ENCODE assay signal across 11 cellular contexts in genomic region chr3:99866167-99866810, GRCh38. TPM values are rescaled to one million over a fixed set of nuclear protein-coding genes. Genes with fewer than 3 reads are reported as not detected.
DNase-seq lines count a peak whose midpoint lies in the region; ATAC-seq, FAIRE-seq and TF ChIP-seq lines count a peak whose summit lies in the region.
"Had no signal": no experiment of that assay in that cellular context is flagged by ENCODE, and none has a peak within 500 bp of the region (broad histone marks: within the 10 kb centered on the region; RNA-seq: fewer than 3 reads in every experiment).

No MANE protein-coding gene starts in this region.

- H3K9me3 ChIP-seq in small intestine (ENCODE audit: control insufficient read depth, low read depth): no peaks in the 10 kb centered on the region

- no peak for ATAC-seq in GM21529 (IDR thresholded peaks at IDR 0.05; ENCODE audit: unreplicated experiment)
- ATAC-seq in HG03095 (IDR thresholded peaks at IDR 0.05; ENCODE audit: unreplicated experiment): no peak

- H3K4me3 ChIP-seq in brain microvascular endothelial cell (ENCODE audit: low read depth, low read length) (no peak overlapping the region), rectal smooth muscle tissue (ENCODE audit: low read length) (no peak overlapping the region), small intestine (ENCODE audit: low read depth in 1 of 2, low read length in 2 of 2) (no peak overlapping the region)

- peak; percentile 76 for DNase-seq in GF-D8 (lab: John Stamatoyannopoulos, UW)
- DNase-seq in KBM-7: peak; percentile 35
- DNase-seq in brain microvascular endothelial cell: peak; percentile 72
- DNase-seq in small intestine: no peak
- DNase-seq in GM10266 (ENCODE audit: extremely low spot score): no peak
- DNase-seq: hypothalamus; Karpas-422; stimulated activated CD4-positive, alpha-beta T cell treated with anti-CD3 and anti-CD28 coated beads, Interleukin-4, amount 100 ng/mL, for 24 hours had no signal

- no peak for FAIRE-seq in small intestine (lab: Jason Lieb, UNC)

- 30 to 58% (median 42%) methylated on average over 3 of the region's 3 CpGs for WGBS in small intestine, 3 donors

- in situ Hi-C loops in KBM-7 (cut with MboI; ENCODE audit: low pct_unique_long_range_greater_than_20kb, low sequenced_read_pairs) (loop anchor here (25.0 kb wide), 1 partner anchor 196 kb away; no protein-coding TSS in a partner anchor), brain microvascular endothelial cell (cut with HindIII; ENCODE audit: low pct_ligation_motif_present, low sequenced_read_pairs) (no loop called here)

- TF ChIP-seq CTCF in brain microvascular endothelial cell (IDR thresholded peaks at IDR 0.05; ENCODE audit: low read depth, low read length, missing control alignments) (no peak), GM10266 (IDR thresholded peaks at IDR 0.05; ENCODE audit: control insufficient read depth, insufficient read depth, low read depth, missing control alignments) (no peak)

- H3K27ac ChIP-seq in brain microvascular endothelial cell (peak overlapping the region; percentile 62), rectal smooth muscle tissue (ENCODE audit: low read depth, low read length) (peak overlapping the region; percentile 69), small intestine (ENCODE audit: low read depth in 1 of 2, low read length in 1 of 2) (no peak overlapping the region)

- peaks cover 7% of the 10 kb centered on the region for H3K36me3 ChIP-seq in brain microvascular endothelial cell (replicated peaks)
- H3K36me3 ChIP-seq in rectal smooth muscle tissue (ENCODE audit: control insufficient read depth, insufficient read depth, low read length): peaks cover 4% of the 10 kb centered on the region
- H3K36me3 ChIP-seq in small intestine (ENCODE audit: control insufficient read depth in 2 of 2, insufficient read depth in 2 of 2, low read length in 2 of 2): peaks cover 2 to 6% of the 10 kb centered on the region in 2 donors

- H3K4me1 ChIP-seq in rectal smooth muscle tissue (ENCODE audit: control insufficient read depth, insufficient read depth, low read length): peaks cover 70% of the 10 kb centered on the region
- peaks cover 7 to 10% of the 10 kb centered on the region in 2 donors for H3K4me1 ChIP-seq in small intestine (ENCODE audit: control insufficient read depth in 2 of 2, insufficient read depth in 1 of 2, low read depth in 1 of 2, low read length in 1 of 2)

- H3K27me3 ChIP-seq in brain microvascular endothelial cell (replicated peaks) (no peaks in the 10 kb centered on the region), rectal smooth muscle tissue (ENCODE audit: control insufficient read depth, insufficient read depth, low read length) (no peaks in the 10 kb centered on the region), small intestine (ENCODE audit: control insufficient read depth in 2 of 2, insufficient read depth in 2 of 2, low read length in 2 of 2) (no peaks in the 10 kb centered on the region)

- no peak overlapping the region for H3K9ac ChIP-seq in rectal smooth muscle tissue (ENCODE audit: low read length)

RNA-seq across cellular contexts. Expression of gene CMSS1, which starts 48.6 kb away (rescaled TPM):
- 10 to 100 TPM in 1 of 3 donors, 1 to 10 TPM in 2; 1.6 to 24.0 (median 6.2) TPM for polyA plus RNA-seq in small intestine

Comparison
In these comparisons a context has a peak if more than half of its experiments do, and no peak if none do; other contexts are left out.
1. DNase-seq: peak in GF-D8 (single experiment), KBM-7 (single experiment) and brain microvascular endothelial cell (single experiment); none in small intestine (single experiment) and GM10266 (single experiment).
2. H3K27ac ChIP-seq: peak in brain microvascular endothelial cell (single experiment) and rectal smooth muscle tissue (single experiment); none in small intestine (0 of 2).